In the genomic region with DNA sequence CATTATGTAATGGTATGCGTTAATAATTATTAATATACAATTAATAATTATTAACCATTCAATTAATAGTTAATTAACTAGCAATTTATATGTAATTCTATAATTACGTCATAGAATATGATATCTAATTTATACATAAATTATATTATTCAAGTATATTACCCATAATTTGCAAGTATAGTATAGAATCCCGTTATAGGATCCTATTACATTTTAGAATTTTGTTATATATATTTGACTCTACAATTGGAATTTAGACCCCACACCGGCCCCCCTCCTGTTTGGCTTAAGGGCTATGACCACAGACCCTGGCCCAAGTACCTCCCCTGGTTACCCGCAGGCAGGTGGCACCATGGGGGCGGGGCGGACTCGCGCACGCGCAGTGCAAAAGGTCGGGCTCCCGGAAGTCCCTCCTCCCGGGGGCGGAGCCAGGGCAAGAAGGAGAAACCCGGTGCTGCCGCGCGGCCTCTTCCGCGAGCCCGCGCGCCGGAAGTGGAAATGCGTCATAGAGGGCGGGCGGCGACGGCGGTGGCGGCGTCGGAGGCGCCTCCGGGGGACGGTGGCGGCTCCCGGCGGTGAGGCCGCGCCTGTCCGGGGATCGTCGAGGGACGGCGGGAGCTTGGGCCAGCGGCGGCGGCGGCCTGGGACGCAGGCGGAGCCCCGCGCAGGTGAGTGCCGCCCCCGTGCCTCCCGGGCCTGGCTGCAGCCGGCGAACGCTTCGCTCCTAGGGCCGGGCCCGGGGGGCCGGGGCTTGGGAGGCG, we compare ENCODE assay signal across 8 cellular contexts. TPM values are rescaled to one million over a fixed set of nuclear protein-coding genes. Genes with fewer than 3 reads are reported as not detected.
DNase-seq lines count a peak whose midpoint lies in the region; ATAC-seq lines count a peak whose summit lies in the region.

Gene AKAP17A (plus strand): TSS at position 503 of the 761 bp plus-strand sequence. CDS start 1,859 bp downstream, outside the sequence.

- no peaks in the 10 kb centered on the region for H3K27me3 Mint-ChIP-seq in dendritic cell treated with granulocyte-macrophage colony-stimulating factor and Interleukin-4, amounts not matched to agents 40 ng/mL and 50 ng/mL, for 4 days

- no peaks in the 10 kb centered on the region for H3K9me3 ChIP-seq in BLaER1 treated with 17β-estradiol and CSF1 and Interleukin-3, amounts not matched to agents 10 nM and 100 nM (replicated peaks in 1 of 11)

- H3K27ac ChIP-seq in BLaER1 treated with 17β-estradiol and CSF1 and Interleukin-3, amounts not matched to agents 10 nM and 100 nM, result peak within 1 kb of the TSS; percentile 85 to 92 (median 89)

- no peaks in the 10 kb centered on the region for H3K27me3 ChIP-seq in BLaER1 treated with 17β-estradiol and CSF1 and Interleukin-3, amounts not matched to agents 10 nM and 100 nM

- H3K36me3 Mint-ChIP-seq in dendritic cell treated with granulocyte-macrophage colony-stimulating factor and Interleukin-4, amounts not matched to agents 40 ng/mL and 50 ng/mL, for 4 days (ENCODE audit: low read depth), result peaks cover 47% of the 10 kb centered on the region

- peaks cover 25% of the 10 kb centered on the region for H3K4me1 Mint-ChIP-seq in dendritic cell treated with granulocyte-macrophage colony-stimulating factor and Interleukin-4, amounts not matched to agents 40 ng/mL and 50 ng/mL, for 4 days (ENCODE audit: low read depth)

- intact Hi-C loops in dendritic cell treated with granulocyte-macrophage colony-stimulating factor and Interleukin-4, amounts not matched to agents 40 ng/mL and 50 ng/mL, for 4 days (cut with micrococcal nuclease), result no loop called here

- H3K4me3 ChIP-seq in BLaER1 treated with 17β-estradiol and CSF1 and Interleukin-3, amounts not matched to agents 10 nM and 100 nM, result peak within 1 kb of the TSS; percentile 89 to 98 (median 94)

- H3K4me1 ChIP-seq in BLaER1 treated with 17β-estradiol and CSF1 and Interleukin-3, amounts not matched to agents 10 nM and 100 nM, result peaks cover 24 to 46% (median 32%) of the 10 kb centered on the region in 10 experiments

- peak within 1 kb of the TSS; percentile 83 to 99 (median 96) for H3K4me2 ChIP-seq in BLaER1 treated with 17β-estradiol and CSF1 and Interleukin-3, amounts not matched to agents 10 nM and 100 nM

- H3K9me3 Mint-ChIP-seq in dendritic cell treated with granulocyte-macrophage colony-stimulating factor and Interleukin-4, amounts not matched to agents 40 ng/mL and 50 ng/mL, for 4 days, result no peaks in the 10 kb centered on the region

- peaks cover 35 to 45% (median 43%) of the 10 kb centered on the region in 11 experiments for H4K20me1 ChIP-seq in BLaER1 treated with 17β-estradiol and CSF1 and Interleukin-3, amounts not matched to agents 10 nM and 100 nM

- peaks cover 31 to 35% (median 34%) of the 10 kb centered on the region in 11 experiments for H3K36me3 ChIP-seq in BLaER1 treated with 17β-estradiol and CSF1 and Interleukin-3, amounts not matched to agents 10 nM and 100 nM

- ATAC-seq in GM19372 (IDR thresholded peaks at IDR 0.05; ENCODE audit: low read depth, unreplicated experiment) (peak; percentile 90), HG03521 (IDR thresholded peaks at IDR 0.05; ENCODE audit: unreplicated experiment) (peak; percentile 90), left lobe of liver (peak; percentile 95)

- peak within 1 kb of the TSS; percentile 96 for H3K4me3 Mint-ChIP-seq in dendritic cell treated with granulocyte-macrophage colony-stimulating factor and Interleukin-4, amounts not matched to agents 40 ng/mL and 50 ng/mL, for 4 days

- H3K27ac Mint-ChIP-seq in dendritic cell treated with granulocyte-macrophage colony-stimulating factor and Interleukin-4, amounts not matched to agents 40 ng/mL and 50 ng/mL, for 4 days, result peak within 1 kb of the TSS; percentile 94

- peak within 1 kb of the TSS; percentile 89 to 96 (median 93) for H3K9ac ChIP-seq in BLaER1 treated with 17β-estradiol and CSF1 and Interleukin-3, amounts not matched to agents 10 nM and 100 nM

- peak; percentile 89 for DNase-seq in NCI-H748 (lab: John Stamatoyannopoulos, UW; ENCODE audit: unreplicated experiment)
- DNase-seq in activated CD4-positive, alpha-beta T cell treated with anti-CD3 and anti-CD28 coated beads, Interleukin-2, amount 50 U/mL, for 1 hour, result peak; percentile 98
- peak; percentile 99 for DNase-seq in left lobe of liver (ENCODE audit: low spot score)
- peak; percentile 99 for DNase-seq in stimulated activated CD4-positive, alpha-beta T cell treated with anti-CD3 and anti-CD28 coated beads, Interleukin-2, amount 100 ng/mL, for 24 hours

RNA-seq across cellular contexts. Expression of gene AKAP17A, which starts in this region (rescaled TPM):
- 35.6 TPM for total RNA-seq in left lobe of liver

Comparison
In these comparisons a context has a peak if more than half of its experiments do, and no peak if none do; other contexts are left out.
1. Peak in every context shown above with its lines: DNase-seq, ATAC-seq, H3K4me3 ChIP-seq and H3K27ac ChIP-seq.